In the genomic region with DNA sequence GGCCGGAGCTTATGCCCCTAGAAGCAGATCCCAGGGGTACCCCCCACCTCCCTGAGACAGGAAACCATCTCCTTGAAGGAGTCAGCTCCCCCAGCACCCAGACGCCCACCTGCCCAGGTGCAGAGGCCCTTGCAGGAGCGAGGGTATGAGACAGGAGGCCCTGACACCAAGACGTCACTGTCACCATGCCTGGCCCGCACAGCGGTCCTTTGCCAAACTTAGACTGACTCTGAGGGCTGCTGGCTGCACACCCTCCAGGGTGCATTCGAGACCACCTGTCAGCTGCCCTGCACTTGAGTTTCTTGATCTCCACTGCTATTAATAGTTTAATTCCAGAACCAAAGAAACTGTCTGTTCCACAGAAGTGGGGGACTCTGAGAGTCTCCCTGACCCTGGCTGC, we compare ENCODE assay signal across 19 cellular contexts. TPM values are rescaled to one million over a fixed set of nuclear protein-coding genes. Genes with fewer than 3 reads are reported as not detected.
DNase-seq lines count a peak whose midpoint lies in the region; ATAC-seq and TF ChIP-seq lines count a peak whose summit lies in the region.
"Had no signal": no experiment of that assay in that cellular context is flagged by ENCODE, and none has a peak within 500 bp of the region (broad histone marks: within the 10 kb centered on the region; RNA-seq: fewer than 3 reads in every experiment).

No MANE protein-coding gene starts in this region.

- no peaks in the 10 kb centered on the region for H3K36me3 Mint-ChIP-seq in immature natural killer cell
- H3K36me3 Mint-ChIP-seq: activated CD4-positive, alpha-beta memory T cell treated with anti-CD3 and anti-CD28 coated beads for 36 hours; activated naive CD4-positive, alpha-beta T cell treated with anti-CD3 and anti-CD28 coated beads, Interleukin-2, amount 50 U/mL, for 24 hours had no signal

- H3K4me1 ChIP-seq in ascending aorta (peaks cover 0 to 6% of the 10 kb centered on the region in 2 donors), right cardiac atrium (ENCODE audit: control insufficient read depth, insufficient read depth, low read length) (peaks cover 2% of the 10 kb centered on the region), sigmoid colon (peaks cover 0 to 16% (median 15%) of the 10 kb centered on the region in 4 donors), esophagus muscularis mucosa (peaks cover 3 to 18% (median 12%) of the 10 kb centered on the region in 4 donors)
- H3K4me1 ChIP-seq: parathyroid adenoma, suprapubic skin, uterus had no signal

- ATAC-seq in right cardiac atrium (peak; percentile 37 to 54), GM21529 (IDR thresholded peaks at IDR 0.05; ENCODE audit: unreplicated experiment) (no peak)
- ATAC-seq: naive thymus-derived CD4-positive, alpha-beta T cell had no signal

- 65% methylated on average over 7 of the region's 7 CpGs for WGBS in right cardiac atrium
- WGBS in sigmoid colon, 2 donors = 76 to 83% methylated on average over 7 of the region's 7 CpGs
- 65% methylated on average over 6 of the region's 7 CpGs for WGBS in esophagus muscularis mucosa

- H3K4me3 Mint-ChIP-seq in immature natural killer cell = no peak overlapping the region
- H3K4me3 Mint-ChIP-seq: activated B cell treated with CpG ODN at 0.5 μM for 24 hours; activated CD4-positive, alpha-beta memory T cell treated with anti-CD3 and anti-CD28 coated beads for 36 hours; activated naive CD4-positive, alpha-beta T cell treated with anti-CD3 and anti-CD28 coated beads, Interleukin-2, amount 50 U/mL, for 24 hours; naive thymus-derived CD4-positive, alpha-beta T cell; T-helper 2 cell treated with Interferon-gamma antibody and Interleukin-4, amounts not matched to agents 5 μg/mL and 100 μg/mL, for 36 hours had no signal

- H3K9me3 ChIP-seq in ascending aorta (no peaks in the 10 kb centered on the region), right cardiac atrium (ENCODE audit: control insufficient read depth, low read length) (no peaks in the 10 kb centered on the region), sigmoid colon (no peaks in the 10 kb centered on the region), esophagus muscularis mucosa (no peaks in the 10 kb centered on the region)
- H3K9me3 ChIP-seq: SK-N-SH, suprapubic skin, uterus had no signal

- H3K9me3 Mint-ChIP-seq in immature natural killer cell = no peaks in the 10 kb centered on the region
- H3K9me3 Mint-ChIP-seq: activated B cell treated with CpG ODN at 0.5 μM for 24 hours; activated CD4-positive, alpha-beta memory T cell treated with anti-CD3 and anti-CD28 coated beads for 36 hours; activated naive CD4-positive, alpha-beta T cell treated with anti-CD3 and anti-CD28 coated beads, Interleukin-2, amount 50 U/mL, for 24 hours; T-helper 2 cell treated with Interferon-gamma antibody and Interleukin-4, amounts not matched to agents 5 μg/mL and 100 μg/mL, for 36 hours had no signal

- no peaks in the 10 kb centered on the region for H3K36me3 ChIP-seq in ascending aorta
- no peaks in the 10 kb centered on the region for H3K36me3 ChIP-seq in sigmoid colon
- H3K36me3 ChIP-seq in esophagus muscularis mucosa = peaks cover 0 to 10% (median 0%) of the 10 kb centered on the region in 4 donors
- H3K36me3 ChIP-seq: suprapubic skin, uterus had no signal

- no peaks in the 10 kb centered on the region for H3K4me1 Mint-ChIP-seq in immature natural killer cell
- H3K4me1 Mint-ChIP-seq: activated B cell treated with CpG ODN at 0.5 μM for 24 hours; activated naive CD4-positive, alpha-beta T cell treated with anti-CD3 and anti-CD28 coated beads, Interleukin-2, amount 50 U/mL, for 24 hours had no signal

- no peak overlapping the region for H3K27ac Mint-ChIP-seq in immature natural killer cell
- H3K27ac Mint-ChIP-seq: activated B cell treated with CpG ODN at 0.5 μM for 24 hours; activated CD4-positive, alpha-beta memory T cell treated with anti-CD3 and anti-CD28 coated beads for 36 hours; activated naive CD4-positive, alpha-beta T cell treated with anti-CD3 and anti-CD28 coated beads, Interleukin-2, amount 50 U/mL, for 24 hours; naive thymus-derived CD4-positive, alpha-beta T cell; T-helper 2 cell treated with Interferon-gamma antibody and Interleukin-4, amounts not matched to agents 5 μg/mL and 100 μg/mL, for 36 hours had no signal

- intact Hi-C loops in ascending aorta (cut with DNase I) = no loop called here
- intact Hi-C loops in right cardiac atrium (cut with DNase I) = no loop called here
- intact Hi-C loops in sigmoid colon (cut with DNase I) = no loop called here
- intact Hi-C loops in esophagus muscularis mucosa (cut with DNase I) = no loop called here

- H3K27me3 ChIP-seq in ascending aorta (no peaks in the 10 kb centered on the region), right cardiac atrium (ENCODE audit: control insufficient read depth, insufficient read depth) (no peaks in the 10 kb centered on the region), sigmoid colon (peaks cover 3 to 15% (median 3%) of the 10 kb centered on the region in 3 donors), esophagus muscularis mucosa (peaks cover 0 to 58% (median 0%) of the 10 kb centered on the region in 4 donors)
- H3K27me3 ChIP-seq: uterus had no signal

- H3K27me3 Mint-ChIP-seq in immature natural killer cell (ENCODE audit: low read depth in 3 of 3) = peaks cover 2 to 9% (median 2%) of the 10 kb centered on the region in 3 donors

- TF ChIP-seq EP300 in sigmoid colon (IDR thresholded peaks at IDR 0.05) (no peak), esophagus muscularis mucosa (IDR thresholded peaks at IDR 0.05) (no peak)

- H3K4me3 ChIP-seq in ascending aorta = no peak overlapping the region
- H3K4me3 ChIP-seq in right cardiac atrium (ENCODE audit: low read length) = no peak overlapping the region
- H3K4me3 ChIP-seq in sigmoid colon = no peak overlapping the region
- H3K4me3 ChIP-seq in esophagus muscularis mucosa = no peak overlapping the region
- H3K4me3 ChIP-seq: suprapubic skin, uterus had no signal

- peak; percentile 39 for DNase-seq in activated effector memory CD4-positive, alpha-beta T cell treated with anti-CD3 and anti-CD28 coated beads, Interleukin-2, amount 50 U/mL, for 16 hours
- DNase-seq in activated effector memory CD4-positive, alpha-beta T cell treated with Interleukin-2 at 50 U/mL for 16 hours = no peak
- DNase-seq in ascending aorta (ENCODE audit: low spot score in 2 of 2) (peak; percentile 7 to 44), right cardiac atrium (peak in 2 of 3 donors; percentile 55 to 62), sigmoid colon (peak; percentile 49), esophagus muscularis mucosa (ENCODE audit: extremely low spot score) (no peak), immature natural killer cell (no peak)
- DNase-seq: activated B cell treated with CpG ODN at 0.5 μM for 24 hours; activated CD4-positive, alpha-beta memory T cell treated with anti-CD3 and anti-CD28 coated beads for 36 hours; activated T-cell treated with anti-CD3 and anti-CD28 coated beads for 4 hours; naive thymus-derived CD4-positive, alpha-beta T cell; NCI-H526 had no signal

- H3K27ac ChIP-seq in ascending aorta (no peak overlapping the region), right cardiac atrium (ENCODE audit: low read length) (peak overlapping the region; percentile 34), sigmoid colon (no peak overlapping the region), esophagus muscularis mucosa (replicated peaks in 1 of 4) (no peak overlapping the region)
- H3K27ac ChIP-seq: parathyroid adenoma, suprapubic skin, uterus had no signal

- TF ChIP-seq CTCF in ascending aorta (IDR thresholded peaks at IDR 0.05) = no peak
- no peak for TF ChIP-seq CTCF in sigmoid colon (IDR thresholded peaks at IDR 0.05)
- TF ChIP-seq CTCF in esophagus muscularis mucosa (IDR thresholded peaks at IDR 0.05) = no peak

- TF ChIP-seq POLR2A in sigmoid colon (IDR thresholded peaks at IDR 0.05) (no peak), esophagus muscularis mucosa (IDR thresholded peaks at IDR 0.05; ENCODE audit: low read depth) (no peak)

RNA-seq across cellular contexts. Expression of gene ELFN1, which starts 24.5 kb away (rescaled TPM):
- total RNA-seq in ascending aorta = 7.3 TPM
- 10 to 100 TPM; 11.8 to 13.7 (median 13.0) TPM for total RNA-seq in right cardiac atrium
- polyA plus RNA-seq in right cardiac atrium = 9.1 TPM
- under 1 TPM; 0.33 to 0.55 (median 0.45) TPM for total RNA-seq in sigmoid colon
- under 1 TPM in 1 of 3 donors, not detected in 2; 0.83 TPM for polyA plus RNA-seq in sigmoid colon
- 1 to 10 TPM in 3 of 4 donors, under 1 TPM in 1; 0.86 to 3.3 (median 1.9) TPM for total RNA-seq in esophagus muscularis mucosa
- polyA plus RNA-seq in immature natural killer cell = under 1 TPM in 1 of 3 donors, not detected in 2; 0.08 TPM
- total RNA-seq: activated B cell treated with CpG ODN at 0.5 μM for 24 hours had no signal
- polyA plus RNA-seq: naive thymus-derived CD4-positive, alpha-beta T cell had no signal

Comparison
In these comparisons a context has a peak if more than half of its experiments do, and no peak if none do; other contexts are left out.
1. DNase-seq: peak in activated effector memory CD4-positive, alpha-beta T cell treated with anti-CD3 and anti-CD28 coated beads, Interleukin-2, amount 50 U/mL, for 16 hours (single experiment), ascending aorta (2 of 2), right cardiac atrium (2 of 3) and sigmoid colon (single experiment); none in activated effector memory CD4-positive, alpha-beta T cell treated with Interleukin-2 at 50 U/mL for 16 hours (single experiment), esophagus muscularis mucosa (single experiment) and immature natural killer cell (0 of 3).